Comparison of ENCODE assay signal across 1 cellular context in the genomic region with DNA sequence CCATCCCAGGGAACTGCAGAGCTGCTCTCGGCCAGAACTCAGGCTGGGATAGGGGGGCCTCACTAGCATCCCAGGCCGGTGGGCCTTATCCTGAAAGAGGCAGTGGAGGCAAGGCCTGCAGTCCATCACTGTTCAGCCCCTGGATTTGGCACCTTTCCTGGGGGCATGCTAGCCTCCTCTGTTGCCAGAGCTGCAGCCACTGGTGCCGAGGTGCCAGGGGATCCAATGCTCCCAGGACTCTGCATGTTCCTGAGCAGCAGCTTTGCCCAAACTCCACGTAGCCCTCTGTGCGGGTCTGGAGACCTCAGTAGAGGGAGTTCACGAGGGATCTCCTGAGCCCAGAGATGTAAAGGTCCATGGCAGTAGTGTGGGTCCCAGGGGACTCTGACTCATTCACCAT.
TF ChIP-seq lines count a peak whose summit lies in the region.

No MANE protein-coding gene starts in this region.

TF ChIP-seq in IMR-90, 13 proteins besides CTCF, POLR2A, EP300 and RAD21 (continued from another document):
- TF ChIP-seq FOS (IDR thresholded peaks at IDR 0.05; ENCODE audit: low read depth, low read length) (no peak), NFE2L2 (IDR thresholded peaks at IDR 0.05; ENCODE audit: low read depth, low read length) (no peak), MAZ (IDR thresholded peaks at IDR 0.05; ENCODE audit: borderline replicate concordance, low read depth, low read length) (no peak), BHLHE40 (IDR thresholded peaks at IDR 0.05; ENCODE audit: low read depth, low read length) (no peak), CHD1 (IDR thresholded peaks at IDR 0.05; ENCODE audit: low read depth, low read length) (no peak), RFX5 (IDR thresholded peaks at IDR 0.05; ENCODE audit: low read depth, low read length) (no peak)
